Comparison of ENCODE assay signal across 1 cellular context in the genomic region with DNA sequence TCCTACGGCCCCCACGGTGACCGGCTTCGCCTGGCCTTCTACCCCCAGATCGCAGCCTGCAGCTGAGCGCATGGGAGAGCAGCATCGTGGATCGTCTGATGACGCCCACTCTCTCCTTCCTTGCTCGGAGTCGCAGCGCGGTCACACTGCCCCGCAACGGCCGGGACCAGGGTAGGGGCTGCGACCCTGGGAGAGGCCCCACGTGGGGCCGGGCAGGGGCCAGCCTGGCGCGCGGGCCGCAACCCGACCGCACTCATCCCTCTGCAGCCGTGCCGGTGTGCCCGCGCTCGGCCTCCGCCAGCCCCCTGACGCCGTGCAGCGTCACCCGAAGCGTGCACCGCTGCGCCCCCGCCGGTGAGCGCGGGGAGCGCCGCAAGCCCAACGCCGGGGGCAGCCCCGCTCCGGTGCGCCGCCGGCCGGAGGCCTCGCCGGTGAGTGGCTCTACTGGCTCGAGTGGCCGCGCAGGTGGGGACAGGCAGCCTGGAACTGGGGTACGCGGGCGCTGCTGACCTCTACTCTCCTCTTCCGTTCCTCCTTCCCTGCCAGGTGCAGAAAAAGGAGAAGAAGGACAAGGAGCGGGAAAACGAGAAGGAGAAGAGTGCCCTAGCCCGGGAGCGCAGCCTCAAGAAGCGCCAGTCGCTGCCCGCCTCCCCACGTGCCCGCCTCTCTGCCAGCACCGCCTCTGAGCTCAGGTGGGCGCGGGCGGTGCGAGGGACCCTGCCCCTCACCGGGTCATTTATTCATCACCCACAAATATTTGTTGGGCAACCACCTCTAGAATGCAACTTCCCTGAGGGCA.
A peak's percentile ranks its signal among the peaks of the same experiment; 100 is the strongest.
TF ChIP-seq lines count a peak whose summit lies in the region.

No MANE protein-coding gene starts in this region.

TF ChIP-seq in GM23338, 12 proteins besides CTCF, POLR2A, EP300 and RAD21 (continued from another document):
- TF ChIP-seq ZNF331 (CRISPR knock-in tag; IDR thresholded peaks at IDR 0.05; ENCODE audit: low read depth) (no peak), NANOG (IDR thresholded peaks at IDR 0.05; ENCODE audit: borderline replicate concordance) (no peak), POLR2AphosphoS5 (IDR thresholded peaks at IDR 0.05; ENCODE audit: low read depth) (peak; percentile 59), ZNF114 (CRISPR knock-in tag; IDR thresholded peaks at IDR 0.05) (no peak), EZH2 (IDR thresholded peaks at IDR 0.05; ENCODE audit: low read depth, unreplicated experiment) (no peak)
